ENCODE assay signal across 7 cellular contexts in genomic region chr7:73667344-73668102, GRCh38. TPM values are rescaled to one million over a fixed set of nuclear protein-coding genes. Genes with fewer than 3 reads are reported as not detected.
A peak's percentile ranks its signal among the peaks of the same experiment; 100 is the strongest.
DNase-seq lines count a peak whose midpoint lies in the region; ATAC-seq and TF ChIP-seq lines count a peak whose summit lies in the region.

Gene VPS37D (plus strand): TSS chr7:73667831. CDS start chr7:73667959, 128 bp downstream.

- DNase-seq in NCI-H1694 treated with DMSO at 0.1 percent for 48 hours (lab: John Stamatoyannopoulos, UW): peak; percentile 64
- DNase-seq in UCSD-AML1 (lab: John Stamatoyannopoulos, UW; ENCODE audit: unreplicated experiment): peak; percentile 68
- peak; percentile 55 for DNase-seq in brain microvascular endothelial cell

- H3K9me3 ChIP-seq in iPS-18c (ENCODE audit: control insufficient read depth, insufficient read depth, low read length): no peaks in the 10 kb centered on the region
- H3K9me3 ChIP-seq in skeletal muscle tissue (ENCODE audit: control insufficient read depth in 3 of 3, low read length in 3 of 3): peaks cover 0 to 7% (median 0%) of the 10 kb centered on the region in 3 donors

- in situ Hi-C loops in brain microvascular endothelial cell (cut with HindIII; ENCODE audit: low pct_ligation_motif_present, low sequenced_read_pairs): no loop called here

- TF ChIP-seq CTCF in brain microvascular endothelial cell (IDR thresholded peaks at IDR 0.05; ENCODE audit: low read depth, low read length, missing control alignments): peak; percentile 60

- ATAC-seq in GM18498 (IDR thresholded peaks at IDR 0.05; ENCODE audit: unreplicated experiment): peak; percentile 92
- peak; percentile 93 for ATAC-seq in HG02884 (IDR thresholded peaks at IDR 0.05; ENCODE audit: unreplicated experiment)

- H3K4me3 ChIP-seq in brain microvascular endothelial cell (ENCODE audit: low read depth, low read length) (peak within 1 kb of the TSS; percentile 64), iPS-18c (ENCODE audit: insufficient read depth, low read depth, low read length) (peak within 1 kb of the TSS; percentile 57), skeletal muscle tissue (ENCODE audit: low read length in 3 of 3) (peak within 1 kb of the TSS; percentile 64 to 68 (median 67))

- no peaks in the 10 kb centered on the region for H3K27me3 ChIP-seq in brain microvascular endothelial cell (replicated peaks)
- H3K27me3 ChIP-seq in skeletal muscle tissue (ENCODE audit: control insufficient read depth in 3 of 3, insufficient read depth in 3 of 3, low read length in 3 of 3): no peaks in the 10 kb centered on the region

- H3K9ac ChIP-seq in skeletal muscle tissue (ENCODE audit: low read depth in 1 of 3, low read length in 3 of 3): peak within 1 kb of the TSS; percentile 67 to 74 (median 70)

- H3K36me3 ChIP-seq in brain microvascular endothelial cell (replicated peaks) (no peaks in the 10 kb centered on the region), skeletal muscle tissue (ENCODE audit: control insufficient read depth in 3 of 3, insufficient read depth in 3 of 3, low read length in 3 of 3) (no peaks in the 10 kb centered on the region)

- H3K27ac ChIP-seq in brain microvascular endothelial cell (no peak within 1 kb of the TSS), skeletal muscle tissue (ENCODE audit: low read depth, low read length) (no peak within 1 kb of the TSS)

- peaks cover 5 to 10% (median 7%) of the 10 kb centered on the region in 3 donors for H3K4me1 ChIP-seq in skeletal muscle tissue (ENCODE audit: control insufficient read depth in 3 of 3, insufficient read depth in 3 of 3, low read length in 3 of 3)

RNA-seq across cellular contexts. Expression of gene VPS37D, which starts in this region (rescaled TPM):
- 3.1 TPM for total RNA-seq in skeletal muscle tissue
